25 cellular contexts compared by ENCODE assay signal in genomic region chr9:95940265-95940664, GRCh38.
"Had no signal": no experiment of that assay in that cellular context is flagged by ENCODE, and none has a peak within 500 bp of the region (broad histone marks: within the 10 kb centered on the region; RNA-seq: fewer than 3 reads in every experiment).

No MANE protein-coding gene starts in this region.

- DNase-seq: activated CD4-positive, alpha-beta T cell treated with anti-CD3 and anti-CD28 coated beads for 4 hours; activated CD4-positive, alpha-beta T cell treated with anti-CD3 and anti-CD28 coated beads, Interleukin-2, amount 50 U/mL, for 48 hours; activated CD8-positive, alpha-beta memory T cell treated with anti-CD3 and anti-CD28 coated beads, Interleukin-2, amount 50 U/mL, for 48 hours; activated naive CD4-positive, alpha-beta T cell treated with anti-CD3 and anti-CD28 coated beads for 36 hours; activated T-cell treated with anti-CD3 and anti-CD28 coated beads, Interleukin-2, amount 50 U/mL, for 4 hours; aorta; brain microvascular endothelial cell; caudate nucleus; endodermal cell; esophagus squamous epithelium; foreskin keratinocyte; glutamatergic neuron; left cardiac atrium; mucosa of descending colon; nephron progenitor cell; right cardiac atrium; stimulated activated CD4-positive, alpha-beta T cell treated with anti-CD3 and anti-CD28 coated beads, Interleukin-1b, Interleukin-23, amount 100 ng/mL, for 48 hours; substantia nigra; T1000; tibial artery had no signal

- H3K36me3 ChIP-seq: brain microvascular endothelial cell had no signal

- ATAC-seq: activated T-cell treated with anti-CD3 and anti-CD28 coated beads, Interleukin-2, amount 50 U/mL, for 4 hours; foreskin keratinocyte; left cardiac atrium; mucosa of descending colon; right cardiac atrium; WTC11 had no signal

- H3K4me2 ChIP-seq: hepatocyte had no signal

- H3K4me1 ChIP-seq: esophagus squamous epithelium, parathyroid adenoma had no signal

- H3K27ac ChIP-seq: brain microvascular endothelial cell, coronary artery, esophagus squamous epithelium, foreskin keratinocyte, hepatocyte, parathyroid adenoma, skin epidermis, tibial artery had no signal

- H2AFZ ChIP-seq: hepatocyte, parathyroid adenoma had no signal

- H3K4me3 ChIP-seq: coronary artery, esophagus squamous epithelium, hepatocyte, mucosa of descending colon, skin epidermis, tibial artery had no signal

- H3K9me3 ChIP-seq: mucosa of descending colon, tibial artery had no signal

- H3K27me3 ChIP-seq: brain microvascular endothelial cell, esophagus squamous epithelium, foreskin keratinocyte, hepatocyte, tibial artery had no signal

- H3K9ac ChIP-seq: parathyroid adenoma had no signal
